Comparison of ENCODE assay signal across 1 cellular context in the genomic region with DNA sequence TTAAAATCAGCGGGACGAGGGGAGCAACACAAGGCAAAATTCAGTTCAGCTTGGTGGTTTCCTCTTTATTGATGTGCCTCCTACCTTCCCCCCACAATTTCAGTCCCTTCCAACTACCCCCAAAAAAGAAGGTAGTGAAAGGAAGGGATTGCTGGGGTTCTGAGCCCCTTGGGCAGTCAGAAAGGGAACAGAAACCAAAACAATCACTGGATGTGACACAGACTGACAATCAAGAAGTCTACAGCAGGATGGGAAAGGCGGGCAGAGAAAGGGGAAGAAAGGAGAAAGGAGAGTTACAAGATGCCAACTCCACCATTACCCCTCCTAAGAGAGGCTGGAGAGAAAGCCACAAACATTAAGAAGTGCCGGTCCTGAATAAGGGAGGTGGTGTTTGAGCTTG.
TF ChIP-seq lines count a peak whose summit lies in the region.

No MANE protein-coding gene starts in this region.

TF ChIP-seq in GM23338, 12 proteins besides CTCF, POLR2A, EP300 and RAD21 (continued from another document):
- TF ChIP-seq ZNF462 (CRISPR knock-in tag; IDR thresholded peaks at IDR 0.05) (no peak), ZNF331 (CRISPR knock-in tag; IDR thresholded peaks at IDR 0.05; ENCODE audit: low read depth) (no peak), ETS1 (IDR thresholded peaks at IDR 0.05) (no peak)
TF ChIP-seq in GM23338: peak in this region for 0.
